In the genomic region with DNA sequence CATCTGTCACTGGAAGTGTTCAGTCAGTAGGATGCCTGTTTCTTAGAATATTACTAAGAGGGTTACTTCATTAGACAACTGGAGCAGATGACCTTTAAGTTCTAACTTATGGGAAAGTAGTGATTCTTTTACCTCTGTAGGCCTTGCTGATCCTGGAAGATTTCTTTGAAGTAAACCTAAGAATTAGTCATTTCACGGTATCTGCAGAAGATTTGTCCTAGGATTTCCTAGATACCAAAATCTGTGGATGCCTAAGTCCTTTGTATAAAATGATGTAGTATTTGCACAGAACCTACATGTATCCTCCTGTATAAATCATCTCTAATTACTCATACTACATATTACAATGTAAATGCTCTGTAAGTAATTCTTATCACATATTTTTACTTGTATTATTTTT, we compare ENCODE assay signal across 18 cellular contexts.
A peak's percentile ranks its signal among the peaks of the same experiment; 100 is the strongest.
DNase-seq lines count a peak whose midpoint lies in the region; ATAC-seq and TF ChIP-seq lines count a peak whose summit lies in the region.
"Had no signal": no experiment of that assay in that cellular context is flagged by ENCODE, and none has a peak within 500 bp of the region (broad histone marks: within the 10 kb centered on the region; RNA-seq: fewer than 3 reads in every experiment).

No MANE protein-coding gene starts in this region.

- DNase-seq in HFFc6 (no peak), fibroblast of mammary gland (ENCODE audit: low read depth) (peak; percentile 37), gastrocnemius medialis (no peak), Right ventricle myocardium superior (no peak)
- no peak for DNase-seq in activated T-helper 1 cell treated with anti-CD3 and anti-CD28 coated beads, Interleukin-12 subunit alpha, Interleukin-12 subunit beta, Interleukin-2, Interleukin-4 antibody, amounts not matched to agents 30 ng/mL and 10 ng/mL and 1 ng/mL, durations not matched to agents 14 hours and 24 hours and 36 hours (ENCODE audit: low spot score)
- DNase-seq: ACHN, C1 segment of cervical spinal cord, KG1, NCI-H1417, NCI-H187 treated with DMSO at 0.1 percent for 48 hours, NCI-H345, NCI-H524 treated with DMSO at 0.1 percent for 48 hours had no signal

- H3K4me3 Mint-ChIP-seq in HFFc6: no peak overlapping the region
- H3K4me3 Mint-ChIP-seq in activated T-helper 1 cell treated with anti-CD3 and anti-CD28 coated beads, Interleukin-12 subunit alpha, Interleukin-12 subunit beta, Interleukin-2, Interleukin-4 antibody, amounts not matched to agents 30 ng/mL and 10 ng/mL and 1 ng/mL, durations not matched to agents 14 hours and 24 hours and 36 hours: no peak overlapping the region

- H3K4me3 ChIP-seq in fibroblast of mammary gland (ENCODE audit: control insufficient read depth, low read depth, low read length) (no peak overlapping the region), gastrocnemius medialis (no peak overlapping the region)
- H3K4me3 ChIP-seq: HAP-1, SK-N-MC had no signal

- H3K27me3 ChIP-seq in gastrocnemius medialis: no peaks in the 10 kb centered on the region

- peak overlapping the region; percentile 73 for H3K27ac Mint-ChIP-seq in HFFc6
- peak overlapping the region; percentile 22 for H3K27ac Mint-ChIP-seq in activated T-helper 1 cell treated with anti-CD3 and anti-CD28 coated beads, Interleukin-12 subunit alpha, Interleukin-12 subunit beta, Interleukin-2, Interleukin-4 antibody, amounts not matched to agents 30 ng/mL and 10 ng/mL and 1 ng/mL, durations not matched to agents 14 hours and 24 hours and 36 hours

- H3K9me3 ChIP-seq in gastrocnemius medialis: no peaks in the 10 kb centered on the region

- H3K27ac ChIP-seq in gastrocnemius medialis: peak overlapping the region; percentile 78 to 87 (median 83)
- H3K27ac ChIP-seq: SK-N-MC had no signal

- no peaks in the 10 kb centered on the region for H3K9me3 Mint-ChIP-seq in HFFc6
- peaks cover 19% of the 10 kb centered on the region for H3K9me3 Mint-ChIP-seq in activated T-helper 1 cell treated with anti-CD3 and anti-CD28 coated beads, Interleukin-12 subunit alpha, Interleukin-12 subunit beta, Interleukin-2, Interleukin-4 antibody, amounts not matched to agents 30 ng/mL and 10 ng/mL and 1 ng/mL, durations not matched to agents 14 hours and 24 hours and 36 hours

- H3K4me1 Mint-ChIP-seq in HFFc6 (ENCODE audit: low read depth): peaks cover 76% of the 10 kb centered on the region
- peaks cover 53% of the 10 kb centered on the region for H3K4me1 Mint-ChIP-seq in activated T-helper 1 cell treated with anti-CD3 and anti-CD28 coated beads, Interleukin-12 subunit alpha, Interleukin-12 subunit beta, Interleukin-2, Interleukin-4 antibody, amounts not matched to agents 30 ng/mL and 10 ng/mL and 1 ng/mL, durations not matched to agents 14 hours and 24 hours and 36 hours (ENCODE audit: low read depth)

- ATAC-seq in gastrocnemius medialis (no peak), Right ventricle myocardium superior (ENCODE audit: poor library complexity) (no peak), HG02885 (IDR thresholded peaks at IDR 0.05; ENCODE audit: poor library complexity, unreplicated experiment) (no peak), GM18909 (IDR thresholded peaks at IDR 0.05; ENCODE audit: poor library complexity, unreplicated experiment) (no peak)
- ATAC-seq: HepG2, Right ventricle myocardium inferior had no signal

- in situ Hi-C loops in gastrocnemius medialis (cut with MboI; ENCODE audit: low sequenced_read_pairs in 4 of 4): no loop called here

- H3K27me3 Mint-ChIP-seq in HFFc6 (ENCODE audit: insufficient read depth): no peaks in the 10 kb centered on the region
- peaks cover 6% of the 10 kb centered on the region for H3K27me3 Mint-ChIP-seq in activated T-helper 1 cell treated with anti-CD3 and anti-CD28 coated beads, Interleukin-12 subunit alpha, Interleukin-12 subunit beta, Interleukin-2, Interleukin-4 antibody, amounts not matched to agents 30 ng/mL and 10 ng/mL and 1 ng/mL, durations not matched to agents 14 hours and 24 hours and 36 hours (ENCODE audit: insufficient read depth)

- no peak for TF ChIP-seq POLR2A in gastrocnemius medialis (IDR thresholded peaks at IDR 0.05)

- peaks cover 72 to 77% of the 10 kb centered on the region in 2 donors for H3K4me1 ChIP-seq in gastrocnemius medialis
- H3K4me1 ChIP-seq: HAP-1 had no signal

- TF ChIP-seq CTCF in HFFc6 (IDR thresholded peaks at IDR 0.05): no peak
- TF ChIP-seq CTCF in fibroblast of mammary gland (conservative IDR thresholded peaks at IDR 0.05; ENCODE audit: control insufficient read depth, insufficient read depth, low read depth, low read length): no peak
- TF ChIP-seq CTCF in gastrocnemius medialis (IDR thresholded peaks at IDR 0.05 in 4 of 5, conservative IDR thresholded peaks at IDR 0.05 in 1 of 5): no peak

- no peaks in the 10 kb centered on the region for H3K36me3 ChIP-seq in gastrocnemius medialis
- H3K36me3 ChIP-seq: HAP-1 had no signal

- peaks cover 38% of the 10 kb centered on the region for H3K36me3 Mint-ChIP-seq in HFFc6 (ENCODE audit: low read depth)
- H3K36me3 Mint-ChIP-seq in activated T-helper 1 cell treated with anti-CD3 and anti-CD28 coated beads, Interleukin-12 subunit alpha, Interleukin-12 subunit beta, Interleukin-2, Interleukin-4 antibody, amounts not matched to agents 30 ng/mL and 10 ng/mL and 1 ng/mL, durations not matched to agents 14 hours and 24 hours and 36 hours (ENCODE audit: low read depth): peaks cover 11% of the 10 kb centered on the region

- intact Hi-C loops in activated T-helper 1 cell treated with anti-CD3 and anti-CD28 coated beads, Interleukin-12 subunit alpha, Interleukin-12 subunit beta, Interleukin-2, Interleukin-4 antibody, amounts not matched to agents 30 ng/mL and 10 ng/mL and 1 ng/mL, durations not matched to agents 14 hours and 24 hours and 36 hours (cut with micrococcal nuclease): loop anchor here (5.0 kb wide), 3 partner anchors 106 to 456 kb away; no protein-coding TSS in a partner anchor
- intact Hi-C loops in gastrocnemius medialis (cut with DNase I; ENCODE audit: low total_unique reads) (no loop called here), Right ventricle myocardium superior (cut with DNase I) (no loop called here)
